Comparison of ENCODE assay signal across 13 cellular contexts in genomic region chr11:33919645-33920044, GRCh38. TPM values are rescaled to one million over a fixed set of nuclear protein-coding genes. Genes with fewer than 3 reads are reported as not detected.
"Had no signal": no experiment of that assay in that cellular context is flagged by ENCODE, and none has a peak within 500 bp of the region (broad histone marks: within the 10 kb centered on the region; RNA-seq: fewer than 3 reads in every experiment).

No MANE protein-coding gene starts in this region.

- H3K4me1 ChIP-seq: colonic mucosa, esophagus squamous epithelium, left ventricle myocardium inferior had no signal

- H3K27me3 ChIP-seq: colonic mucosa, heart left ventricle, upper lobe of left lung had no signal

- H3K4me3 ChIP-seq: colonic mucosa, esophagus squamous epithelium, heart left ventricle, left ventricle myocardium inferior, upper lobe of left lung had no signal

- H3K27ac Mint-ChIP-seq: activated CD8-positive, alpha-beta T cell treated with anti-CD3 and anti-CD28 coated beads, Interleukin-2, amount 10 ng/mL, durations not matched to agents 7 days and 5 days; activated naive CD4-positive, alpha-beta T cell treated with anti-CD3 and anti-CD28 coated beads for 36 hours; stimulated activated naive CD8-positive, alpha-beta T cell treated with anti-CD3 and anti-CD28 coated beads, Interleukin-15, Interleukin-2, amounts not matched to agents 100 ng/mL and 50 ng/mL, for 24 hours had no signal

- H3K4me3 Mint-ChIP-seq: activated CD8-positive, alpha-beta T cell treated with anti-CD3 and anti-CD28 coated beads, Interleukin-2, amount 10 ng/mL, durations not matched to agents 7 days and 5 days; activated naive CD4-positive, alpha-beta T cell treated with anti-CD3 and anti-CD28 coated beads for 36 hours; stimulated activated naive CD8-positive, alpha-beta T cell treated with anti-CD3 and anti-CD28 coated beads, Interleukin-15, Interleukin-2, amounts not matched to agents 100 ng/mL and 50 ng/mL, for 24 hours had no signal

- H3K9me3 ChIP-seq: colonic mucosa, esophagus squamous epithelium, heart left ventricle, left ventricle myocardium inferior, upper lobe of left lung had no signal

- H3K27ac ChIP-seq: colonic mucosa, esophagus squamous epithelium, heart left ventricle, left ventricle myocardium inferior, upper lobe of left lung had no signal

- ATAC-seq: activated CD8-positive, alpha-beta T cell treated with anti-CD3 and anti-CD28 coated beads, Interleukin-2, amount 10 ng/mL, durations not matched to agents 7 days and 5 days; heart left ventricle had no signal

- H3K36me3 ChIP-seq: colonic mucosa, esophagus squamous epithelium, heart left ventricle, left ventricle myocardium inferior, upper lobe of left lung had no signal

- DNase-seq: activated CD4-positive, alpha-beta T cell treated with anti-CD3 and anti-CD28 coated beads for 48 hours; activated CD8-positive, alpha-beta T cell treated with anti-CD3 and anti-CD28 coated beads, Interleukin-2, amount 10 ng/mL, durations not matched to agents 7 days and 5 days; activated naive CD4-positive, alpha-beta T cell treated with anti-CD3 and anti-CD28 coated beads for 36 hours; colonic mucosa; esophagus squamous epithelium; foreskin fibroblast; heart left ventricle; left ventricle myocardium inferior; mesenchymal stem cell; stimulated activated CD4-positive, alpha-beta T cell treated with anti-CD3 and anti-CD28 coated beads, Interleukin-12 subunit alpha, Interleukin-12 subunit beta, amount 100 ng/mL, for 4 hours; stimulated activated CD4-positive, alpha-beta T cell treated with anti-CD3 and anti-CD28 coated beads, Interleukin-2, amount 100 ng/mL, for 48 hours; upper lobe of left lung had no signal

RNA-seq across cellular contexts. Expression of gene LMO2, which starts 27.8 kb away (rescaled TPM):
- total RNA-seq: activated CD8-positive, alpha-beta T cell treated with anti-CD3 and anti-CD28 coated beads, Interleukin-2, amount 10 ng/mL, durations not matched to agents 7 days and 5 days; activated naive CD4-positive, alpha-beta T cell treated with anti-CD3 and anti-CD28 coated beads for 36 hours had no signal
